ENCODE assay signal across 9 cellular contexts in genomic region chr12:25107920-25108319, GRCh38.
A peak's percentile ranks its signal among the peaks of the same experiment; 100 is the strongest.
DNase-seq lines count a peak whose midpoint lies in the region; ATAC-seq and TF ChIP-seq lines count a peak whose summit lies in the region.
"Had no signal": no experiment of that assay in that cellular context is flagged by ENCODE, and none has a peak within 500 bp of the region (broad histone marks: within the 10 kb centered on the region; RNA-seq: fewer than 3 reads in every experiment).

No MANE protein-coding gene starts in this region.

- intact Hi-C loops in CD4-positive, alpha-beta T cell (cut with DNase I, micrococcal nuclease), result no loop called here
- intact Hi-C loops in sciatic nerve (cut with DNase I), result no loop called here

- TF ChIP-seq CTCF in CD4-positive, alpha-beta T cell (IDR thresholded peaks at IDR 0.05), result no peak

- no peak for ATAC-seq in CD4-positive, alpha-beta T cell (ENCODE audit: poor library complexity)
- peak; percentile 92 for ATAC-seq in HG02763 (IDR thresholded peaks at IDR 0.05; ENCODE audit: unreplicated experiment)
- ATAC-seq in HG03571 (IDR thresholded peaks at IDR 0.05; ENCODE audit: unreplicated experiment), result peak; percentile 95
- no peak for ATAC-seq in sciatic nerve
- no peak for ATAC-seq in T-cell (replicated peaks in 1 of 4)

- H3K27me3 ChIP-seq in CD4-positive, alpha-beta T cell (ENCODE audit: control insufficient read depth, insufficient read depth, low read length), result no peaks in the 10 kb centered on the region

- no peak overlapping the region for H3K4me3 Mint-ChIP-seq in CD4-positive, alpha-beta T cell
- H3K4me3 Mint-ChIP-seq in T-helper 2 cell treated with Interferon-gamma antibody and Interleukin-4, amounts not matched to agents 5 μg/mL and 100 μg/mL, for 36 hours, result no peak overlapping the region
- no peak overlapping the region for H3K4me3 Mint-ChIP-seq in T-cell

- POLR2A ChIA-PET in CD4-positive, alpha-beta T cell (lab: Charles Lee), result interaction anchor here (0.6 to 0.9 kb wide), 3 partner anchors 24 to 300 kb away, joined by 3 to 4 read pairs (median 3); no protein-coding TSS in a partner anchor
- POLR2A ChIA-PET in T-cell (lab: Charles Lee), result no interaction called here

- CTCF ChIA-PET in CD4-positive, alpha-beta T cell (lab: Charles Lee), result no interaction called here
- CTCF ChIA-PET in T-cell (lab: Charles Lee), result interaction anchor here (0.5 to 1.4 kb wide), 4 partner anchors 47 to 1865 kb away, joined by 3 to 5 read pairs (median 4); no protein-coding TSS in a partner anchor

- H3K27ac Mint-ChIP-seq in CD4-positive, alpha-beta T cell, result peak overlapping the region; percentile 44
- H3K27ac Mint-ChIP-seq in T-helper 2 cell treated with Interferon-gamma antibody and Interleukin-4, amounts not matched to agents 5 μg/mL and 100 μg/mL, for 36 hours, result no peak overlapping the region
- H3K27ac Mint-ChIP-seq in T-cell, result peak overlapping the region in 1 of 2 donors; percentile 39

- H3K27me3 Mint-ChIP-seq in CD4-positive, alpha-beta T cell, result no peaks in the 10 kb centered on the region
- H3K27me3 Mint-ChIP-seq in T-helper 2 cell treated with Interferon-gamma antibody and Interleukin-4, amounts not matched to agents 5 μg/mL and 100 μg/mL, for 36 hours (ENCODE audit: low read depth), result no peaks in the 10 kb centered on the region
- no peaks in the 10 kb centered on the region for H3K27me3 Mint-ChIP-seq in T-cell

- DNase-seq in CD4-positive, alpha-beta T cell, result no peak
- DNase-seq in GM19238 (ENCODE audit: insufficient read length, low spot score), result peak; percentile 33
- DNase-seq in GF-D8 (lab: John Stamatoyannopoulos, UW), result no peak
- no peak for DNase-seq in sciatic nerve (ENCODE audit: low spot score)
- DNase-seq in T-helper 2 cell treated with Interferon-gamma antibody and Interleukin-4, amounts not matched to agents 5 μg/mL and 100 μg/mL, for 36 hours (ENCODE audit: low spot score), result no peak
- no peak for DNase-seq in T-cell
- DNase-seq: activated CD4-positive, alpha-beta T cell treated with anti-CD3 and anti-CD28 coated beads, Interleukin-2, amount 50 U/mL, for 4 hours had no signal

- H3K27ac ChIP-seq in CD4-positive, alpha-beta T cell (ENCODE audit: low read depth, low read length), result no peak overlapping the region

- H3K9me3 Mint-ChIP-seq in CD4-positive, alpha-beta T cell, result no peaks in the 10 kb centered on the region
- H3K9me3 Mint-ChIP-seq in T-helper 2 cell treated with Interferon-gamma antibody and Interleukin-4, amounts not matched to agents 5 μg/mL and 100 μg/mL, for 36 hours, result no peaks in the 10 kb centered on the region
- H3K9me3 Mint-ChIP-seq in T-cell, result peaks cover 0 to 4% (median 3%) of the 10 kb centered on the region in 3 donors

- H3K36me3 Mint-ChIP-seq in CD4-positive, alpha-beta T cell (ENCODE audit: low read depth), result peaks cover 60% of the 10 kb centered on the region
- H3K36me3 Mint-ChIP-seq in T-helper 2 cell treated with Interferon-gamma antibody and Interleukin-4, amounts not matched to agents 5 μg/mL and 100 μg/mL, for 36 hours (ENCODE audit: low read depth), result peaks cover 28% of the 10 kb centered on the region
- peaks cover 45% of the 10 kb centered on the region for H3K36me3 Mint-ChIP-seq in T-cell

- no peaks in the 10 kb centered on the region for H3K9me3 ChIP-seq in CD4-positive, alpha-beta T cell (ENCODE audit: control insufficient read depth, low read length)

- no peaks in the 10 kb centered on the region for H3K4me1 Mint-ChIP-seq in CD4-positive, alpha-beta T cell (ENCODE audit: low read depth)
- H3K4me1 Mint-ChIP-seq in T-helper 2 cell treated with Interferon-gamma antibody and Interleukin-4, amounts not matched to agents 5 μg/mL and 100 μg/mL, for 36 hours (ENCODE audit: low read depth), result peaks cover 4% of the 10 kb centered on the region
- no peaks in the 10 kb centered on the region for H3K4me1 Mint-ChIP-seq in T-cell

Comparison
In these comparisons a context has a peak if more than half of its experiments do, and no peak if none do; other contexts are left out.
1. ATAC-seq: peak in HG02763 (single experiment) and HG03571 (single experiment); none in CD4-positive, alpha-beta T cell (single experiment), sciatic nerve (single experiment) and T-cell (0 of 4).